In the genomic region with DNA sequence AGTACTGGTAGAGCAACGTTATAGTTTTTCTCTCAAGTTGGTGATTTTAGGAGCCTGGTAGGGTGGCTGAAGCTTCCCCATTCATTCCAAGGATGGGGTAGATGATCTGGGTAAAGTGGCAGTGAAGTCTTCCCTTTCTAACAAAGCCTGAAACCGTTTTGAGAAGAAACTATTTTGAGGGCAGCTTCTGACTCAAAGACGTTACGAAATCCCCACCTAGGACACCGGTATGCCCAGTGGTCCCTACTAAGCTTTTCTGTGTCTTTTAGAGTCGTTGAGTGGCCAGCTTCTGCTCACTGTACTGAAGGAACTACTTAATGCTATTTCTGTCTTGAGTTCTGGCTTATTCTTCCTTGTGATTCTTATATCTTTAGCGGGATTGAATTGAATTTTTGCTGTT, we compare ENCODE assay signal across 8 cellular contexts. TPM values are rescaled to one million over a fixed set of nuclear protein-coding genes. Genes with fewer than 3 reads are reported as not detected.
DNase-seq lines count a peak whose midpoint lies in the region; TF ChIP-seq lines count a peak whose summit lies in the region.

No MANE protein-coding gene starts in this region.

- DNase-seq in astrocyte of the spinal cord (ENCODE audit: low read depth, low spot score) (no peak), NCI-H69 (lab: John Stamatoyannopoulos, UW) (no peak), retina (no peak), RPMI8226 (no peak), Ammon's horn (ENCODE audit: low spot score) (no peak)

- H3K27ac ChIP-seq in ACC112 (ENCODE audit: low read depth, low read length) (no peak overlapping the region), HUES48 (ENCODE audit: low read depth, low read length) (peak overlapping the region; percentile 72)

- H2AFZ ChIP-seq in ACC112 (ENCODE audit: low read length, unreplicated experiment) = no peak overlapping the region

- H3K4me3 ChIP-seq in ACC112 (ENCODE audit: low read depth, low read length) (peak overlapping the region; percentile 79), HUES48 (ENCODE audit: low read depth, low read length) (peak overlapping the region; percentile 78), astrocyte of the spinal cord (ENCODE audit: low read depth, low read length) (peak overlapping the region; percentile 62), mononuclear cell (ENCODE audit: low read length) (peak overlapping the region; percentile 59)

- H3K27me3 ChIP-seq in ACC112 (ENCODE audit: insufficient read depth, low read length) = no peaks in the 10 kb centered on the region
- H3K27me3 ChIP-seq in HUES48 (ENCODE audit: control insufficient read depth, insufficient read depth, low read length) = no peaks in the 10 kb centered on the region
- H3K27me3 ChIP-seq in mononuclear cell (ENCODE audit: insufficient read depth, low read length) = no peaks in the 10 kb centered on the region

- H3K79me2 ChIP-seq in ACC112 (ENCODE audit: control insufficient read depth, insufficient read depth, low read length, unreplicated experiment) = peaks cover 10% of the 10 kb centered on the region

- in situ Hi-C loops in astrocyte of the spinal cord (cut with HindIII; ENCODE audit: low sequenced_read_pairs) = no loop called here

- H3K4me1 ChIP-seq in ACC112 (ENCODE audit: control insufficient read depth, insufficient read depth, low read length, unreplicated experiment) (peaks cover 9% of the 10 kb centered on the region), HUES48 (ENCODE audit: control insufficient read depth, insufficient read depth, low read length) (peaks cover 9% of the 10 kb centered on the region), mononuclear cell (ENCODE audit: insufficient read depth, low read length) (peaks cover 28% of the 10 kb centered on the region)

- no peak for TF ChIP-seq CTCF in astrocyte of the spinal cord (IDR thresholded peaks at IDR 0.05; ENCODE audit: low read depth, low read length)

- H3K36me3 ChIP-seq in ACC112 (ENCODE audit: insufficient read depth, low read length) (no peaks in the 10 kb centered on the region), HUES48 (ENCODE audit: control insufficient read depth, insufficient read depth, low read length) (no peaks in the 10 kb centered on the region)

- H3K9me3 ChIP-seq in HUES48 (ENCODE audit: control insufficient read depth, insufficient read depth, low read length) (no peaks in the 10 kb centered on the region), mononuclear cell (ENCODE audit: low read depth, low read length) (no peaks in the 10 kb centered on the region)

- H3K9ac ChIP-seq in HUES48 (ENCODE audit: low read depth, low read length) = no peak overlapping the region

RNA-seq across cellular contexts. Expression of gene WDTC1, which starts 1.4 kb away (rescaled TPM):
- 14.1 TPM for total RNA-seq in mononuclear cell
